In genomic region chr17:45895969-45896793, GRCh38 we compare ENCODE assay signal across 8 cellular contexts. TPM values are rescaled to one million over a fixed set of nuclear protein-coding genes. Genes with fewer than 3 reads are reported as not detected.
DNase-seq lines count a peak whose midpoint lies in the region; ATAC-seq and TF ChIP-seq lines count a peak whose summit lies in the region.

No MANE protein-coding gene starts in this region.

- H3K4me1 ChIP-seq in CD8-positive, alpha-beta memory T cell (ENCODE audit: insufficient read depth, low read length): peaks cover 28% of the 10 kb centered on the region
- H3K4me1 ChIP-seq in osteoblast (ENCODE audit: insufficient read depth, low read length): peaks cover 5% of the 10 kb centered on the region

- TF ChIP-seq CTCF in dorsolateral prefrontal cortex (IDR thresholded peaks at IDR 0.05 in 54 of 56, conservative IDR thresholded peaks at IDR 0.05 in 2 of 56; ENCODE audit: low read depth in 1 of 56, partially characterized antibody in 56 of 56): peak in 1 of 56 donors; percentile 11
- no peak for TF ChIP-seq CTCF in osteoblast (IDR thresholded peaks at IDR 0.05; ENCODE audit: extremely low read depth, low read depth, low read length)

- no peak overlapping the region for H3K27ac Mint-ChIP-seq in CD8-positive, alpha-beta memory T cell
- no peak overlapping the region for H3K27ac Mint-ChIP-seq in IgD-negative memory B cell

- H3K36me3 ChIP-seq in CD8-positive, alpha-beta memory T cell (ENCODE audit: insufficient read depth, low read length): no peaks in the 10 kb centered on the region
- H3K36me3 ChIP-seq in osteoblast (ENCODE audit: insufficient read depth, low read length): no peaks in the 10 kb centered on the region

- no peaks in the 10 kb centered on the region for H4K20me1 ChIP-seq in osteoblast (ENCODE audit: insufficient read depth, low read length)

- H3K4me3 ChIP-seq in CD8-positive, alpha-beta memory T cell (ENCODE audit: low read length): peak overlapping the region; percentile 66
- peak overlapping the region; percentile 64 to 99 (median 95) for H3K4me3 ChIP-seq in dorsolateral prefrontal cortex
- H3K4me3 ChIP-seq in osteoblast (ENCODE audit: insufficient read depth, low read length): no peak overlapping the region

- ATAC-seq in HG02840 (IDR thresholded peaks at IDR 0.05; ENCODE audit: low FRiP score, unreplicated experiment): no peak

- peak overlapping the region; percentile 85 to 97 (median 89) for H3K4me3 Mint-ChIP-seq in CD8-positive, alpha-beta memory T cell
- H3K4me3 Mint-ChIP-seq in IgD-negative memory B cell: peak overlapping the region; percentile 87 to 97 (median 92)

- H3K27me3 ChIP-seq in CD8-positive, alpha-beta memory T cell (ENCODE audit: insufficient read depth, low read length, poor library complexity, severe bottlenecking): peaks cover 39% of the 10 kb centered on the region
- H3K27me3 ChIP-seq in dorsolateral prefrontal cortex (peaks cover 0 to 5% (median 0%) of the 10 kb centered on the region in 45 donors), osteoblast (ENCODE audit: insufficient read depth, low read length) (peaks cover 53% of the 10 kb centered on the region)

- no peak overlapping the region for H3K4me2 ChIP-seq in osteoblast (ENCODE audit: insufficient read depth, low read length)

- CTCF ChIA-PET in CD8-positive, alpha-beta memory T cell (lab: Charles Lee): no interaction called here

- intact Hi-C loops in dorsolateral prefrontal cortex (cut with DNase I): loop anchor here (2.0 to 5.0 kb wide), 6 partner anchors 47 to 316 kb away; partner anchors contain the start of gene KANSL1 (in 1 of the 2)

- H3K79me2 ChIP-seq in osteoblast (ENCODE audit: insufficient read depth, low read length): no peaks in the 10 kb centered on the region

- peaks cover 16 to 30% (median 17%) of the 10 kb centered on the region in 3 donors for H3K4me1 Mint-ChIP-seq in CD8-positive, alpha-beta memory T cell
- H3K4me1 Mint-ChIP-seq in IgD-negative memory B cell: peaks cover 4 to 14% (median 14%) of the 10 kb centered on the region in 3 donors

- H3K9me3 ChIP-seq in CD8-positive, alpha-beta memory T cell (ENCODE audit: low read length): no peaks in the 10 kb centered on the region
- H3K9me3 ChIP-seq in osteoblast (ENCODE audit: low read depth, low read length): no peaks in the 10 kb centered on the region

- H3K27me3 Mint-ChIP-seq in CD8-positive, alpha-beta memory T cell: peaks cover 33 to 39% of the 10 kb centered on the region in 2 donors
- H3K27me3 Mint-ChIP-seq in IgD-negative memory B cell: peaks cover 36% of the 10 kb centered on the region

- H2AFZ ChIP-seq in osteoblast (ENCODE audit: low read length): no peak overlapping the region

- POLR2A ChIA-PET in CD8-positive, alpha-beta memory T cell (lab: Charles Lee): no interaction called here

- no peak for DNase-seq in CD8-positive, alpha-beta memory T cell
- DNase-seq in dorsolateral prefrontal cortex: peak in 5 of 10 donors; percentile 29 to 61 (median 50)
- peak; percentile 79 for DNase-seq in osteoblast (ENCODE audit: insufficient read length, low spot score, missing footprints)
- no peak for DNase-seq in hepatic stellate cell (ENCODE audit: low spot score)
- DNase-seq in NCI-H774 (lab: John Stamatoyannopoulos, UW): no peak
- no peak for DNase-seq in GOT3 (lab: John Stamatoyannopoulos, UW)

- H3K27ac ChIP-seq in CD8-positive, alpha-beta memory T cell (ENCODE audit: low read depth, low read length): no peak overlapping the region
- H3K27ac ChIP-seq in dorsolateral prefrontal cortex: peak overlapping the region; percentile 44 to 100 (median 97)
- H3K27ac ChIP-seq in osteoblast (ENCODE audit: low read depth, low read length): no peak overlapping the region

- H3K9me3 Mint-ChIP-seq in CD8-positive, alpha-beta memory T cell: no peaks in the 10 kb centered on the region
- peaks cover 0 to 2% (median 0%) of the 10 kb centered on the region in 3 donors for H3K9me3 Mint-ChIP-seq in IgD-negative memory B cell

- no peaks in the 10 kb centered on the region for H3K36me3 Mint-ChIP-seq in CD8-positive, alpha-beta memory T cell
- peaks cover 2% of the 10 kb centered on the region for H3K36me3 Mint-ChIP-seq in IgD-negative memory B cell

RNA-seq across cellular contexts. Expression of gene MAPT, which starts 1.8 kb away (rescaled TPM):
- under 1 TPM; 0.42 TPM for total RNA-seq in CD8-positive, alpha-beta memory T cell
- polyA plus RNA-seq in CD8-positive, alpha-beta memory T cell: 0.36 TPM
- not detected for polyA plus RNA-seq in IgD-negative memory B cell
- 100 to 1,000 TPM; 323 to 524 (median 437) TPM for total RNA-seq in dorsolateral prefrontal cortex
- total RNA-seq in osteoblast: 0.29 and 0.36 TPM in 2 replicates

RNA-seq across cellular contexts. Expression of gene SPPL2C, which starts 51.5 kb away (rescaled TPM):
- not detected for total RNA-seq in CD8-positive, alpha-beta memory T cell
- polyA plus RNA-seq in CD8-positive, alpha-beta memory T cell: not detected
- polyA plus RNA-seq in IgD-negative memory B cell: not detected
- total RNA-seq in dorsolateral prefrontal cortex (1 to 10 TPM in 59 of 120 experiments, under 1 TPM in 58, not detected in 3; 0.14 to 4.9 (median 1.0) TPM), osteoblast (not detected in 2 replicates)

Comparison
In these comparisons a context has a peak if more than half of its experiments do, and no peak if none do; other contexts are left out.
1. H3K27ac ChIP-seq: peak in dorsolateral prefrontal cortex (59 of 59); none in CD8-positive, alpha-beta memory T cell (single experiment) and osteoblast (single experiment).
2. RNA of gene MAPT, which starts 1.8 kb away (total RNA-seq): 323 to 524 TPM in dorsolateral prefrontal cortex; 0.42 TPM in CD8-positive, alpha-beta memory T cell and 0.29 to 0.36 TPM in osteoblast; every median in the first group is over 100 times any median in the second.